13 cellular contexts compared by ENCODE assay signal in genomic region chr5:52685621-52686370, GRCh38.
"Had no signal": no experiment of that assay in that cellular context is flagged by ENCODE, and none has a peak within 500 bp of the region (broad histone marks: within the 10 kb centered on the region; RNA-seq: fewer than 3 reads in every experiment).

No MANE protein-coding gene starts in this region.

- H3K36me3 Mint-ChIP-seq: type B pancreatic cell had no signal

- ATAC-seq: left ventricle myocardium superior; right cardiac atrium; stimulated activated naive CD8-positive, alpha-beta T cell treated with anti-CD3 and anti-CD28 coated beads, Interleukin-15, Interleukin-2, amounts not matched to agents 100 U/mL and 50 U/mL, for 24 hours had no signal

- H3K27ac ChIP-seq: brain microvascular endothelial cell, prostate gland had no signal

- H3K4me3 Mint-ChIP-seq: nephron progenitor cell, type B pancreatic cell had no signal

- DNase-seq: activated naive CD4-positive, alpha-beta T cell treated with Interleukin-2 at 50 U/mL for 16 hours; anterior cingulate cortex; brain microvascular endothelial cell; effector CD8-positive, alpha-beta T cell; foreskin fibroblast; islet precursor cell; left ventricle myocardium superior; nephron progenitor cell; occipital lobe; right cardiac atrium; stimulated activated naive CD8-positive, alpha-beta T cell treated with anti-CD3 and anti-CD28 coated beads, Interleukin-15, Interleukin-2, amounts not matched to agents 100 U/mL and 50 U/mL, for 24 hours had no signal

- H3K27me3 ChIP-seq: brain microvascular endothelial cell had no signal

- H3K4me1 ChIP-seq: prostate gland had no signal

- H3K36me3 ChIP-seq: brain microvascular endothelial cell, prostate gland had no signal

- H3K9me3 ChIP-seq: prostate gland had no signal

- H3K27ac Mint-ChIP-seq: nephron progenitor cell, type B pancreatic cell had no signal

- H3K27me3 Mint-ChIP-seq: type B pancreatic cell had no signal

- H3K9me3 Mint-ChIP-seq: nephron progenitor cell, type B pancreatic cell had no signal

- H3K4me1 Mint-ChIP-seq: nephron progenitor cell had no signal

- H3K4me3 ChIP-seq: prostate gland had no signal
